ENCODE assay signal across 17 cellular contexts in genomic region chr15:94036156-94036555, GRCh38.
DNase-seq lines count a peak whose midpoint lies in the region; ATAC-seq and TF ChIP-seq lines count a peak whose summit lies in the region.
"Had no signal": no experiment of that assay in that cellular context is flagged by ENCODE, and none has a peak within 500 bp of the region (broad histone marks: within the 10 kb centered on the region; RNA-seq: fewer than 3 reads in every experiment).

No MANE protein-coding gene starts in this region.

- H3K36me3 ChIP-seq in stomach smooth muscle (ENCODE audit: control insufficient read depth in 2 of 2, insufficient read depth in 2 of 2, low read length in 2 of 2) (no peaks in the 10 kb centered on the region), right atrium auricular region (no peaks in the 10 kb centered on the region)
- H3K36me3 ChIP-seq: BE2C had no signal

- no peaks in the 10 kb centered on the region for H3K36me3 Mint-ChIP-seq in HFFc6 (ENCODE audit: low read depth)
- H3K36me3 Mint-ChIP-seq: CD4-positive, CD25-positive, alpha-beta regulatory T cell; CD8-positive, alpha-beta memory T cell had no signal

- no peak for TF ChIP-seq CTCF in HFFc6 (IDR thresholded peaks at IDR 0.05)
- no peak for TF ChIP-seq CTCF in fibroblast of mammary gland (conservative IDR thresholded peaks at IDR 0.05; ENCODE audit: control insufficient read depth, insufficient read depth, low read depth, low read length)
- TF ChIP-seq CTCF in right atrium auricular region (IDR thresholded peaks at IDR 0.05): no peak

- H3K27me3 ChIP-seq in stomach smooth muscle (ENCODE audit: control insufficient read depth in 1 of 2, insufficient read depth in 2 of 2, low read length in 2 of 2) (no peaks in the 10 kb centered on the region), right atrium auricular region (no peaks in the 10 kb centered on the region)
- H3K27me3 ChIP-seq: BE2C had no signal

- H3K9me3 ChIP-seq in stomach smooth muscle (ENCODE audit: control insufficient read depth in 2 of 2, low read length in 2 of 2): no peaks in the 10 kb centered on the region
- no peaks in the 10 kb centered on the region for H3K9me3 ChIP-seq in right atrium auricular region
- H3K9me3 ChIP-seq: BE2C had no signal

- H3K27ac ChIP-seq in stomach smooth muscle (ENCODE audit: low read length) (peak overlapping the region; percentile 33), right atrium auricular region (no peak overlapping the region)

- H3K27ac Mint-ChIP-seq in HFFc6: no peak overlapping the region
- H3K27ac Mint-ChIP-seq: CD4-positive, CD25-positive, alpha-beta regulatory T cell; CD8-positive, alpha-beta memory T cell had no signal

- H3K4me3 Mint-ChIP-seq in HFFc6: no peak overlapping the region
- H3K4me3 Mint-ChIP-seq: CD4-positive, CD25-positive, alpha-beta regulatory T cell; CD8-positive, alpha-beta memory T cell had no signal

- H3K9ac ChIP-seq in stomach smooth muscle (ENCODE audit: low read length in 2 of 2): no peak overlapping the region

- peak; percentile 28 for DNase-seq in HFFc6
- peak; percentile 91 for DNase-seq in RPMI7951 (ENCODE audit: low read depth)
- DNase-seq in fibroblast of mammary gland (ENCODE audit: low read depth): peak; percentile 22
- DNase-seq in right atrium auricular region (ENCODE audit: low spot score): no peak
- no peak for DNase-seq in HK-2 (ENCODE audit: unreplicated experiment)
- no peak for DNase-seq in occipital lobe (lab: John Stamatoyannopoulos, UW)
- DNase-seq: ACHN; BE2C; C1 segment of cervical spinal cord; CD4-positive, CD25-positive, alpha-beta regulatory T cell; CD8-positive, alpha-beta memory T cell; COR-L47; GF-D8; HCEC 1CT; KG1 had no signal

- H3K27me3 Mint-ChIP-seq in HFFc6 (ENCODE audit: insufficient read depth): no peaks in the 10 kb centered on the region
- H3K27me3 Mint-ChIP-seq: CD4-positive, CD25-positive, alpha-beta regulatory T cell had no signal

- H3K9me3 Mint-ChIP-seq in HFFc6: no peaks in the 10 kb centered on the region
- H3K9me3 Mint-ChIP-seq: CD8-positive, alpha-beta memory T cell had no signal

- H3K4me1 Mint-ChIP-seq in HFFc6 (ENCODE audit: low read depth): peaks cover 35% of the 10 kb centered on the region
- H3K4me1 Mint-ChIP-seq: CD4-positive, CD25-positive, alpha-beta regulatory T cell; CD8-positive, alpha-beta memory T cell had no signal

- ATAC-seq in HG03159 (IDR thresholded peaks at IDR 0.05; ENCODE audit: unreplicated experiment): no peak

- H3K4me1 ChIP-seq in stomach smooth muscle (ENCODE audit: control insufficient read depth, insufficient read depth, low read length) (peaks cover 19% of the 10 kb centered on the region), right atrium auricular region (no peaks in the 10 kb centered on the region)

- H3K4me3 ChIP-seq in fibroblast of mammary gland (ENCODE audit: control insufficient read depth, low read depth, low read length): no peak overlapping the region
- no peak overlapping the region for H3K4me3 ChIP-seq in stomach smooth muscle (ENCODE audit: low read length in 2 of 2)
- no peak overlapping the region for H3K4me3 ChIP-seq in right atrium auricular region

Comparison
In these comparisons a context has a peak if more than half of its experiments do, and no peak if none do; other contexts are left out.
1. DNase-seq: peak in HFFc6 (single experiment), RPMI7951 (single experiment) and fibroblast of mammary gland (single experiment); none in right atrium auricular region (single experiment), HK-2 (single experiment) and occipital lobe (single experiment).